In genomic region chr16:24858219-24859041, GRCh38 we compare ENCODE assay signal across 8 cellular contexts. TPM values are rescaled to one million over a fixed set of nuclear protein-coding genes. Genes with fewer than 3 reads are reported as not detected.
A peak's percentile ranks its signal among the peaks of the same experiment; 100 is the strongest.
DNase-seq lines count a peak whose midpoint lies in the region; ATAC-seq and TF ChIP-seq lines count a peak whose summit lies in the region.

No MANE protein-coding gene starts in this region.

- ATAC-seq in T-cell (replicated peaks in 1 of 4) (no peak), GM19455 (IDR thresholded peaks at IDR 0.05; ENCODE audit: unreplicated experiment) (no peak)

- no peaks in the 10 kb centered on the region for H3K4me1 Mint-ChIP-seq in T-cell

- 30 to 32% methylated on average over 9 of the region's 9 CpGs for WGBS in lower leg skin, 2 donors
- 27 to 32% methylated on average over 9 of the region's 9 CpGs for WGBS in thyroid gland, 2 donors

- POLR2A ChIA-PET in T-cell (lab: Charles Lee), result no interaction called here

- H3K4me3 ChIP-seq in brain microvascular endothelial cell (ENCODE audit: low read depth, low read length), result no peak overlapping the region
- no peak overlapping the region for H3K4me3 ChIP-seq in lower leg skin (ENCODE audit: low read depth, poor library complexity, severe bottlenecking)
- no peak overlapping the region for H3K4me3 ChIP-seq in thyroid gland (replicated peaks in 1 of 3)

- H3K27me3 ChIP-seq in brain microvascular endothelial cell (replicated peaks), result no peaks in the 10 kb centered on the region
- no peaks in the 10 kb centered on the region for H3K27me3 ChIP-seq in thyroid gland

- H3K27ac Mint-ChIP-seq in T-cell, result no peak overlapping the region

- in situ Hi-C loops in brain microvascular endothelial cell (cut with HindIII; ENCODE audit: low pct_ligation_motif_present, low sequenced_read_pairs), result no loop called here

- H3K36me3 Mint-ChIP-seq in T-cell, result no peaks in the 10 kb centered on the region

- H3K4me3 Mint-ChIP-seq in T-cell, result no peak overlapping the region

- DNase-seq in NCI-H82 (lab: John Stamatoyannopoulos, UW) (peak; percentile 39), NCI-H82 treated with DMSO at 0.1 percent for 48 hours (lab: John Stamatoyannopoulos, UW; ENCODE audit: unreplicated experiment) (no peak), T-cell (peak in 25 of 34 experiments; percentile 4 to 48 (median 25)), brain microvascular endothelial cell (peak; percentile 47), lower leg skin (ENCODE audit: low spot score in 2 of 2) (peak; percentile 19 to 83), thyroid gland (peak; percentile 28 to 57), NCI-H345 (lab: John Stamatoyannopoulos, UW) (no peak)

- no peaks in the 10 kb centered on the region for H3K4me1 ChIP-seq in thyroid gland

- H3K27ac ChIP-seq in brain microvascular endothelial cell, result no peak overlapping the region
- H3K27ac ChIP-seq in thyroid gland, result no peak overlapping the region

- TF ChIP-seq CTCF in brain microvascular endothelial cell (IDR thresholded peaks at IDR 0.05; ENCODE audit: low read depth, low read length, missing control alignments), result no peak
- TF ChIP-seq CTCF in lower leg skin (IDR thresholded peaks at IDR 0.05), result no peak
- TF ChIP-seq CTCF in thyroid gland (IDR thresholded peaks at IDR 0.05), result no peak

- no peaks in the 10 kb centered on the region for H3K9me3 ChIP-seq in thyroid gland

- intact Hi-C loops in lower leg skin (cut with DNase I; ENCODE audit: low total_unique reads), result no loop called here
- intact Hi-C loops in thyroid gland (cut with DNase I), result no loop called here

- TF ChIP-seq POLR2A in lower leg skin (IDR thresholded peaks at IDR 0.05), result no peak
- TF ChIP-seq POLR2A in thyroid gland (IDR thresholded peaks at IDR 0.05), result no peak

- CTCF ChIA-PET in T-cell (lab: Charles Lee), result no interaction called here

- H3K9me3 Mint-ChIP-seq in T-cell, result peaks cover 0 to 3% (median 2%) of the 10 kb centered on the region in 3 donors

- H3K36me3 ChIP-seq in brain microvascular endothelial cell (replicated peaks) (no peaks in the 10 kb centered on the region), thyroid gland (no peaks in the 10 kb centered on the region)

- H3K27me3 Mint-ChIP-seq in T-cell, result peaks cover 12 to 21% of the 10 kb centered on the region in 2 donors

RNA-seq across cellular contexts. Expression of gene SLC5A11, which starts 12.7 kb away (rescaled TPM):
- 1 to 10 TPM in 1 of 5 donors, under 1 TPM in 3, not detected in 1; 0.36 to 4.2 (median 0.62) TPM for total RNA-seq in T-cell
- total RNA-seq in lower leg skin, result not detected
- under 1 TPM in 1 of 4 donors, not detected in 3; 0.22 TPM for total RNA-seq in thyroid gland

Comparison
In these comparisons a context has a peak if more than half of its experiments do, and no peak if none do; other contexts are left out.
1. DNase-seq: peak in NCI-H82 (single experiment), T-cell (25 of 34), brain microvascular endothelial cell (single experiment), lower leg skin (2 of 2) and thyroid gland (2 of 2); none in NCI-H82 treated with DMSO at 0.1 percent for 48 hours (single experiment) and NCI-H345 (single experiment).